16 cellular contexts compared by ENCODE assay signal in the genomic region with DNA sequence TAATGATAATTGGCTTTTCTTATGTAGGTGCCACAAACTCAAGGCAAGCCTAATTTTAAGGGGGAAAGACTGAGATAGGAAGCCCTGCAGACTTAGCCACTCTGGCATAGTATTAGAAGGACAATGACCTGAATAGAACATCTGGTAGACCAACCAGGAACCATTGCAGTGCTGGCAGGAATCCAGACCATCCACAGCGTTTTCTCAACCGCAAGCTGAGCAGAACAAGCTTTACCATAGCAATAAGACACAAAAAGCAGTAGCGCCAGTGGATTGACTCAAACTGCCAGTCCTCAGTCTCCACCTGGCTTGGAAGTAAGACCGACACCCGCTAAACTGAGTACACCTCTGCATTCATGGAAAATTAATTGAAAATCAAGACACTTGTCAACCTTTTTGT.
DNase-seq lines count a peak whose midpoint lies in the region; ATAC-seq and TF ChIP-seq lines count a peak whose summit lies in the region.
"Had no signal": no experiment of that assay in that cellular context is flagged by ENCODE, and none has a peak within 500 bp of the region (broad histone marks: within the 10 kb centered on the region; RNA-seq: fewer than 3 reads in every experiment).

No MANE protein-coding gene starts in this region.

- H3K36me3 ChIP-seq in adrenal gland (replicated peaks in 1 of 2) (no peaks in the 10 kb centered on the region), upper lobe of right lung (no peaks in the 10 kb centered on the region)
- H3K36me3 ChIP-seq: ovary had no signal

- H3K4me3 ChIP-seq in adrenal gland (no peak overlapping the region), upper lobe of right lung (no peak overlapping the region)
- H3K4me3 ChIP-seq: coronary artery, mucosa of descending colon, ovary had no signal

- DNase-seq in Right ventricle myocardium superior (peak; percentile 53), Right ventricle myocardium inferior (ENCODE audit: missing footprints) (no peak), MV-4-11 (lab: John Stamatoyannopoulos, UW) (peak; percentile 93), adrenal gland (peak in 5 of 7 donors; percentile 9 to 64 (median 36)), upper lobe of right lung (no peak), NCI-H1436 treated with DMSO at 0.1 percent for 48 hours (lab: John Stamatoyannopoulos, UW) (no peak), AG20443 (ENCODE audit: low spot score) (no peak), ACHN (no peak)
- DNase-seq: activated CD4-positive, alpha-beta T cell treated with anti-CD3 and anti-CD28 coated beads, Interleukin-2, amount 50 U/mL, for 1 hour; NCI-H510A; ovary; small intestine; stimulated activated naive CD8-positive, alpha-beta T cell treated with anti-CD3 and anti-CD28 coated beads, Interleukin-15, amount 100 ng/mL, for 72 hours had no signal

- in situ Hi-C loops in ACHN (cut with HindIII; ENCODE audit: low pct_ligation_motif_present, low pct_unique_long_range_greater_than_20kb, low sequenced_read_pairs), result no loop called here

- whole genome bisulfite sequencing in adrenal gland, 4 donors, result 65 to 88% (median 73%) methylated on average over 5 of the region's 5 CpGs

- TF ChIP-seq POLR2A in adrenal gland (IDR thresholded peaks at IDR 0.05), result no peak

- TF ChIP-seq CTCF in adrenal gland (IDR thresholded peaks at IDR 0.05) (no peak), upper lobe of right lung (IDR thresholded peaks at IDR 0.05) (no peak)

- H3K27ac ChIP-seq in adrenal gland (no peak overlapping the region), upper lobe of right lung (no peak overlapping the region)
- H3K27ac ChIP-seq: coronary artery, ovary had no signal

- no peaks in the 10 kb centered on the region for H3K9me3 ChIP-seq in adrenal gland (replicated peaks in 1 of 3)
- no peaks in the 10 kb centered on the region for H3K9me3 ChIP-seq in upper lobe of right lung
- H3K9me3 ChIP-seq: mucosa of descending colon, ovary had no signal

- H3K27me3 ChIP-seq in adrenal gland (no peaks in the 10 kb centered on the region), upper lobe of right lung (no peaks in the 10 kb centered on the region)
- H3K27me3 ChIP-seq: ovary had no signal

- ATAC-seq in Right ventricle myocardium superior (ENCODE audit: poor library complexity), result peak; percentile 18
- ATAC-seq in Right ventricle myocardium inferior, result no peak
- ATAC-seq in upper lobe of right lung, result peak; percentile 34
- ATAC-seq: HCT116; mucosa of descending colon; stimulated activated naive CD8-positive, alpha-beta T cell treated with anti-CD3 and anti-CD28 coated beads, Interleukin-15, amount 100 ng/mL, for 72 hours had no signal

- intact Hi-C loops in Right ventricle myocardium superior (cut with DNase I) (no loop called here), Right ventricle myocardium inferior (cut with DNase I) (no loop called here), adrenal gland (cut with DNase I) (no loop called here), upper lobe of right lung (cut with DNase I) (no loop called here)

- H3K4me1 ChIP-seq in adrenal gland (replicated peaks in 1 of 2), result no peaks in the 10 kb centered on the region
- H3K4me1 ChIP-seq in upper lobe of right lung, result no peaks in the 10 kb centered on the region

Comparison
In these comparisons a context has a peak if more than half of its experiments do, and no peak if none do; other contexts are left out.
1. DNase-seq: peak in Right ventricle myocardium superior (single experiment), MV-4-11 (single experiment) and adrenal gland (5 of 7); none in Right ventricle myocardium inferior (single experiment), upper lobe of right lung (single experiment), NCI-H1436 treated with DMSO at 0.1 percent for 48 hours (single experiment), AG20443 (single experiment) and ACHN (single experiment).